Comparison of ENCODE assay signal across 8 cellular contexts in the genomic region with DNA sequence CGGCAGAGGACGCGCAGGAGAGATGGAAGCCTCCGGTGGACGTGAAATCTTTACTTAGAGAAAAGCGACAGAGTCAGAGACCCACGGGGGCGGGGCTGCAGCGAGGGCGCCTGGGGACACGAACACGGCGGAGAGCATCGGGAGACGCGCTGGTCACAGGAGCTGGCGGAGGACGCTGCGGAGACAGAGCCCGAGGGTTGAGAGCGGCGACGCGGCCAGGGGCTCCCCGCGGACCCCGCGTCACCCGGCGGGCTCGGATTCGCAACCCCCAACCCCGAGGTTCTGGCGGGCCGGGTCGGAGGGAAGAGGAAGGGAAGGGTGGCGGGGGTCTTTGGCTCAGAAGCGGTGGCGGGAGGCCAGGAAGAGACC. TPM values are rescaled to one million over a fixed set of nuclear protein-coding genes. Genes with fewer than 3 reads are reported as not detected.
DNase-seq lines count a peak whose midpoint lies in the region; TF ChIP-seq lines count a peak whose summit lies in the region.

No MANE protein-coding gene starts in this region.

- POLR2A ChIA-PET in A673 (lab: Charles Lee; ENCODE audit: low non-redundant PET) (no interaction called here), PC-9 (lab: Charles Lee; ENCODE audit: unreplicated experiment) (no interaction called here)

- no peak for DNase-seq in A673 (ENCODE audit: low spot score)
- DNase-seq in cardiac fibroblast (ENCODE audit: low read depth in 2 of 2): no peak
- DNase-seq in C1 segment of cervical spinal cord (lab: John Stamatoyannopoulos, UW): no peak
- no peak for DNase-seq in NCI-H1694 (lab: John Stamatoyannopoulos, UW)
- no peak for DNase-seq in PC-9
- DNase-seq in ureter (ENCODE audit: low spot score): no peak

- H3F3A ChIP-seq in PC-9 (ENCODE audit: insufficient read depth, low read depth): no peaks in the 10 kb centered on the region

- H3K79me2 ChIP-seq in PC-9 (ENCODE audit: low read depth): no peaks in the 10 kb centered on the region

- TF ChIP-seq CTCF in A673 (conservative IDR thresholded peaks at IDR 0.05; ENCODE audit: low read depth, low read length) (no peak), cardiac fibroblast (IDR thresholded peaks at IDR 0.05; ENCODE audit: low read depth, low read length) (no peak), PC-9 (conservative IDR thresholded peaks at IDR 0.05) (no peak)

- H3K36me3 ChIP-seq in A673 (ENCODE audit: insufficient read depth, low read length, poor library complexity, severe bottlenecking): no peaks in the 10 kb centered on the region
- H3K36me3 ChIP-seq in HUES48 (ENCODE audit: control insufficient read depth, insufficient read depth, low read length): no peaks in the 10 kb centered on the region
- H3K36me3 ChIP-seq in mucosa of stomach (ENCODE audit: control insufficient read depth, insufficient read depth, low read length): no peaks in the 10 kb centered on the region
- no peaks in the 10 kb centered on the region for H3K36me3 ChIP-seq in PC-9 (ENCODE audit: low read depth)

- no peak overlapping the region for H3K4me2 ChIP-seq in PC-9

- H3K9me3 ChIP-seq in A673 (ENCODE audit: low read depth, low read length, poor library complexity, severe bottlenecking): no peaks in the 10 kb centered on the region
- no peaks in the 10 kb centered on the region for H3K9me3 ChIP-seq in HUES48 (ENCODE audit: control insufficient read depth, insufficient read depth, low read length)
- H3K9me3 ChIP-seq in mucosa of stomach (ENCODE audit: control insufficient read depth, low read length): no peaks in the 10 kb centered on the region
- no peaks in the 10 kb centered on the region for H3K9me3 ChIP-seq in PC-9 (ENCODE audit: insufficient read depth, low read depth)

- H3K4me1 ChIP-seq in A673 (ENCODE audit: insufficient read depth, low read length, poor library complexity, severe bottlenecking) (peaks cover 15% of the 10 kb centered on the region), HUES48 (ENCODE audit: control insufficient read depth, insufficient read depth, low read length) (peaks cover 15% of the 10 kb centered on the region), mucosa of stomach (ENCODE audit: control insufficient read depth, insufficient read depth, low read length) (peaks cover 23% of the 10 kb centered on the region), PC-9 (replicated peaks; ENCODE audit: insufficient read depth) (no peaks in the 10 kb centered on the region)

- BruUV-seq in A673 (replicated peaks; lab: Mats Ljungman, UMichigan): no TSS peak
- no TSS peak for BruUV-seq in PC-9 (replicated peaks; lab: Mats Ljungman, UMichigan)

- H3K9me2 ChIP-seq in PC-9 (ENCODE audit: insufficient read depth): no peaks in the 10 kb centered on the region

- H3K27me3 ChIP-seq in A673 (replicated peaks; ENCODE audit: insufficient read depth, low read depth, low read length, poor library complexity) (peaks cover 15% of the 10 kb centered on the region), HUES48 (ENCODE audit: control insufficient read depth, insufficient read depth, low read length) (peaks cover 53% of the 10 kb centered on the region), mucosa of stomach (ENCODE audit: control insufficient read depth, insufficient read depth, low read length) (peaks cover 54% of the 10 kb centered on the region), PC-9 (ENCODE audit: insufficient read depth, low read depth) (no peaks in the 10 kb centered on the region)

- H2AFZ ChIP-seq in PC-9: no peak overlapping the region

- H3K27ac ChIP-seq in A673 (ENCODE audit: low read depth, low read length, poor library complexity, severe bottlenecking) (no peak overlapping the region), HUES48 (ENCODE audit: low read depth, low read length) (no peak overlapping the region), PC-9 (no peak overlapping the region)

- intact Hi-C loops in A673 (cut with micrococcal nuclease; ENCODE audit: unreplicated experiment) (loop anchor here (5.0 kb wide), 1 partner anchor 197 kb away; no protein-coding TSS in a partner anchor), PC-9 (cut with micrococcal nuclease; ENCODE audit: unreplicated experiment) (loop anchor here (10.0 kb wide), 3 partner anchors 69 to 421 kb away; partner anchors contain the start of genes CYP2E1 and MTG1)

- H3K4me3 ChIP-seq in A673 (ENCODE audit: low read depth, low read length, poor library complexity, severe bottlenecking): peak overlapping the region; percentile 56
- peak overlapping the region; percentile 60 for H3K4me3 ChIP-seq in HUES48 (ENCODE audit: low read depth, low read length)
- peak overlapping the region; percentile 23 to 36 for H3K4me3 ChIP-seq in cardiac fibroblast (replicated peaks in 1 of 2; ENCODE audit: low read depth in 2 of 2, low read length in 2 of 2)
- no peak overlapping the region for H3K4me3 ChIP-seq in mucosa of stomach (ENCODE audit: low read length)
- no peak overlapping the region for H3K4me3 ChIP-seq in PC-9

- CTCF ChIA-PET in A673 (lab: Charles Lee): interaction anchor here (0.6 kb wide), 1 partner anchor 48 kb away, joined by 3 read pairs; no protein-coding TSS in a partner anchor
- CTCF ChIA-PET in PC-9 (lab: Charles Lee): no interaction called here

- no peak overlapping the region for H3K9ac ChIP-seq in HUES48 (ENCODE audit: low read depth, low read length)
- peak overlapping the region; percentile 28 for H3K9ac ChIP-seq in mucosa of stomach (ENCODE audit: low read length)

- no peaks in the 10 kb centered on the region for H4K20me1 ChIP-seq in PC-9 (ENCODE audit: insufficient read depth)

RNA-seq across cellular contexts. Expression of gene CALY, which starts 11.3 kb away (rescaled TPM):
- total RNA-seq in A673 (2021): 0.57 TPM in 1 of 2 replicates, not detected in the other
- total RNA-seq in PC-9 (2021): not detected in 2 replicates
- total RNA-seq in ureter: not detected

RNA-seq across cellular contexts. Expression of gene ZNF511, which starts 16.7 kb away (rescaled TPM):
- 51.8 and 61.4 TPM in 2 replicates for total RNA-seq in A673 (2021)
- total RNA-seq in PC-9 (2021): 40.1 and 44.7 TPM in 2 replicates
- 37.4 TPM for total RNA-seq in ureter

RNA-seq across cellular contexts. Expression of gene TUBGCP2, which starts 16.7 kb away (rescaled TPM):
- total RNA-seq in A673 (2021) (72.7 and 75.1 TPM in 2 replicates), PC-9 (2021) (40.7 and 52.8 TPM in 2 replicates), ureter (51.9 TPM)

RNA-seq across cellular contexts. Expression of gene PRAP1, which starts 21.8 kb away (rescaled TPM):
- total RNA-seq in A673 (2021) (not detected in 2 replicates), PC-9 (2021) (not detected in 2 replicates), ureter (not detected)

RNA-seq across cellular contexts. Expression of gene FUOM, which starts 32.4 kb away (rescaled TPM):
- 16.0 and 22.3 TPM in 2 replicates for total RNA-seq in A673 (2021)
- total RNA-seq in PC-9 (2021): 7.4 and 12.5 TPM in 2 replicates
- total RNA-seq in ureter: 20.3 TPM

Comparison
In these comparisons a context has a peak if more than half of its experiments do, and no peak if none do; other contexts are left out.
1. H3K4me3 ChIP-seq: peak in A673 (single experiment), HUES48 (single experiment) and cardiac fibroblast (2 of 2); none in mucosa of stomach (single experiment) and PC-9 (single experiment).